Comparison of ENCODE assay signal across 8 cellular contexts in genomic region chr22:18078329-18079041, GRCh38. TPM values are rescaled to one million over a fixed set of nuclear protein-coding genes. Genes with fewer than 3 reads are reported as not detected.
DNase-seq lines count a peak whose midpoint lies in the region; ATAC-seq and TF ChIP-seq lines count a peak whose summit lies in the region.

No MANE protein-coding gene starts in this region.

- H3K9ac ChIP-seq in GM23248 (peak overlapping the region; percentile 93), parathyroid adenoma (peak overlapping the region; percentile 28)

- peaks cover 65% of the 10 kb centered on the region for H3K79me2 ChIP-seq in GM23248 (ENCODE audit: insufficient read depth)
- peaks cover 4% of the 10 kb centered on the region for H3K79me2 ChIP-seq in parathyroid adenoma

- H3K4me2 ChIP-seq in GM23248 (ENCODE audit: unreplicated experiment) (peak overlapping the region; percentile 90), parathyroid adenoma (ENCODE audit: low read length) (peak overlapping the region; percentile 90)

- H3K4me3 ChIP-seq in GM23248 (peak overlapping the region; percentile 85), parathyroid adenoma (ENCODE audit: low read depth, low read length) (peak overlapping the region; percentile 94)

- no peaks in the 10 kb centered on the region for H4K20me1 ChIP-seq in GM23248 (ENCODE audit: insufficient read depth)

- ATAC-seq in HG02840 (IDR thresholded peaks at IDR 0.05; ENCODE audit: low FRiP score, unreplicated experiment), result no peak

- H3K36me3 ChIP-seq in GM23248 (ENCODE audit: low read depth) (peaks cover 21% of the 10 kb centered on the region; the same call in 1 of the 2 replicates), parathyroid adenoma (ENCODE audit: control insufficient read depth, insufficient read depth, low read length) (no peaks in the 10 kb centered on the region)

- H3K27ac ChIP-seq in GM23248, result peak overlapping the region; percentile 72
- H3K27ac ChIP-seq in parathyroid adenoma, result no peak overlapping the region

- peak overlapping the region; percentile 94 for H3K4me3 Mint-ChIP-seq in glutamatergic neuron (ENCODE audit: unreplicated experiment)

- H3K4me1 ChIP-seq in GM23248 (ENCODE audit: insufficient read depth), result peaks cover 16% of the 10 kb centered on the region
- H3K4me1 ChIP-seq in parathyroid adenoma, result peaks cover 4% of the 10 kb centered on the region

- 7 to 8% methylated on average over 38 to 41 of the region's 45 CpGs for WGBS in GM23248 (ENCODE audit: low coverage in 1 of 2, low lambda C conversion rate in 2 of 2, missing lambda C conversion rate in 2 of 2), 2 experiments

- H3K27me3 ChIP-seq in GM23248 (replicated peaks; ENCODE audit: insufficient read depth), result no peaks in the 10 kb centered on the region
- H3K27me3 ChIP-seq in parathyroid adenoma (ENCODE audit: control insufficient read depth, insufficient read depth, low read length), result no peaks in the 10 kb centered on the region

- TF ChIP-seq CTCF in glutamatergic neuron (IDR thresholded peaks at IDR 0.05; ENCODE audit: partially characterized antibody, unreplicated experiment) (no peak), parathyroid adenoma (IDR thresholded peaks at IDR 0.05) (no peak)

- in situ Hi-C loops in GM23248 (cut with MboI), result no loop called here

- peak overlapping the region; percentile 90 for H3K27ac Mint-ChIP-seq in glutamatergic neuron (ENCODE audit: unreplicated experiment)

- H3F3A ChIP-seq in GM23248 (ENCODE audit: insufficient read depth), result peaks cover 9% of the 10 kb centered on the region; the same call in 1 of the 2 replicates

- H3K9me3 ChIP-seq in GM23248 (ENCODE audit: low read depth), result no peaks in the 10 kb centered on the region
- H3K9me3 ChIP-seq in parathyroid adenoma (ENCODE audit: control insufficient read depth, low read length), result no peaks in the 10 kb centered on the region

- peak overlapping the region; percentile 79 for H2AFZ ChIP-seq in GM23248
- H2AFZ ChIP-seq in parathyroid adenoma, result peak overlapping the region; percentile 80

- peaks cover 6% of the 10 kb centered on the region for H3K36me3 Mint-ChIP-seq in glutamatergic neuron (ENCODE audit: unreplicated experiment)

- H3K27me3 Mint-ChIP-seq in glutamatergic neuron (ENCODE audit: unreplicated experiment), result peaks cover 6% of the 10 kb centered on the region

- peaks cover 3% of the 10 kb centered on the region for H3K9me3 Mint-ChIP-seq in glutamatergic neuron (ENCODE audit: unreplicated experiment)

- DNase-seq in DMS114 treated with DMSO at 0.1 percent for 48 hours (lab: John Stamatoyannopoulos, UW; ENCODE audit: unreplicated experiment), result peak; percentile 7
- DNase-seq in GM23248, result peak; percentile 69
- peak; percentile 76 for DNase-seq in NCI-H69 (lab: John Stamatoyannopoulos, UW)
- peak; percentile 29 for DNase-seq in activated effector memory CD4-positive, alpha-beta T cell treated with Interleukin-2 at 50 U/mL for 16 hours
- peak; percentile 42 for DNase-seq in glutamatergic neuron
- DNase-seq in amniotic stem cell (lab: John Stamatoyannopoulos, UW), result no peak

- no peaks in the 10 kb centered on the region for H3K9me2 ChIP-seq in GM23248 (ENCODE audit: insufficient read depth)

- H3K4me1 Mint-ChIP-seq in glutamatergic neuron (ENCODE audit: low read depth, unreplicated experiment), result peaks cover 14% of the 10 kb centered on the region

RNA-seq across cellular contexts. Expression of gene PEX26, which starts 0.7 kb away (rescaled TPM):
- total RNA-seq in GM23248 (2014; rRNA removed; shearing (Covaris generic)), result 32.2 and 34.1 TPM in 2 replicates
- 4.0 and 4.7 TPM in 2 replicates for polyA plus RNA-seq in GM23248 (2016; fragmentation: Nextera tagmentation; extraction: Ambion mirVana)
- 49.8 TPM for total RNA-seq in glutamatergic neuron (ENCODE audit: unreplicated experiment)

RNA-seq across cellular contexts. Expression of gene TUBA8, which starts 32.1 kb away (rescaled TPM):
- total RNA-seq in GM23248 (2014; rRNA removed; shearing (Covaris generic)), result 0.32 TPM in 1 of 2 replicates, not detected in the other
- 0.13 TPM in 1 of 2 replicates, not detected in the other for polyA plus RNA-seq in GM23248 (2016; fragmentation: Nextera tagmentation; extraction: Ambion mirVana)
- total RNA-seq in glutamatergic neuron (ENCODE audit: unreplicated experiment), result 3.7 TPM

RNA-seq across cellular contexts. Expression of gene MICAL3, which starts 54.1 kb away (rescaled TPM):
- total RNA-seq in GM23248 (2014; rRNA removed; shearing (Covaris generic)), result 25.1 and 33.9 TPM in 2 replicates
- 6.1 and 6.6 TPM in 2 replicates for polyA plus RNA-seq in GM23248 (2016; fragmentation: Nextera tagmentation; extraction: Ambion mirVana)
- 132 TPM for total RNA-seq in glutamatergic neuron (ENCODE audit: unreplicated experiment)
